ENCODE assay signal across 1 cellular context in the genomic region with DNA sequence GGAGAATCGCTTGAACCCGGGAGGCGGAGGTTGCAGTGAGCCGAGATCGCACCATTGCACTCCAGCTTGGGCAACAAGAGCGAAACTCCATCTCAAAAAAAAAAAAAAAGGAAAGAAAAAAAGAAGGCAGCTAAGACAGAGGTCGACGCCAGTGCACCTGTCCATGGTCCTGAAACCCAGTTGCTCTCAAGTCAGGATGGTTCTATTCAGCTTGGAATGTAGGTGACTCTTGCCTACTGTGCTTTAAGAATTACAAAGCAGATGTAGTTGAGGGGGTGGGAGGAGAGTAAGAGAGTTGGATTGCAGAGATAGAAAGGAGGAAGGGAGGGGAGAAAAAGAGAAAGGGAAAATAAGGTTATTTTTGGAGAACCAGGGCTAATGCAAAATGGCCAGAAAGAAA.
A peak's percentile ranks its signal among the peaks of the same experiment; 100 is the strongest.
TF ChIP-seq lines count a peak whose summit lies in the region.

No MANE protein-coding gene starts in this region.

TF ChIP-seq in GM12878, 131 proteins besides CTCF, POLR2A, EP300 and RAD21:
- TF ChIP-seq BCLAF1 (IDR thresholded peaks at IDR 0.05) (no peak), ZSCAN29 (IDR thresholded peaks at IDR 0.05) (no peak)
- TF ChIP-seq, protein P1, sequence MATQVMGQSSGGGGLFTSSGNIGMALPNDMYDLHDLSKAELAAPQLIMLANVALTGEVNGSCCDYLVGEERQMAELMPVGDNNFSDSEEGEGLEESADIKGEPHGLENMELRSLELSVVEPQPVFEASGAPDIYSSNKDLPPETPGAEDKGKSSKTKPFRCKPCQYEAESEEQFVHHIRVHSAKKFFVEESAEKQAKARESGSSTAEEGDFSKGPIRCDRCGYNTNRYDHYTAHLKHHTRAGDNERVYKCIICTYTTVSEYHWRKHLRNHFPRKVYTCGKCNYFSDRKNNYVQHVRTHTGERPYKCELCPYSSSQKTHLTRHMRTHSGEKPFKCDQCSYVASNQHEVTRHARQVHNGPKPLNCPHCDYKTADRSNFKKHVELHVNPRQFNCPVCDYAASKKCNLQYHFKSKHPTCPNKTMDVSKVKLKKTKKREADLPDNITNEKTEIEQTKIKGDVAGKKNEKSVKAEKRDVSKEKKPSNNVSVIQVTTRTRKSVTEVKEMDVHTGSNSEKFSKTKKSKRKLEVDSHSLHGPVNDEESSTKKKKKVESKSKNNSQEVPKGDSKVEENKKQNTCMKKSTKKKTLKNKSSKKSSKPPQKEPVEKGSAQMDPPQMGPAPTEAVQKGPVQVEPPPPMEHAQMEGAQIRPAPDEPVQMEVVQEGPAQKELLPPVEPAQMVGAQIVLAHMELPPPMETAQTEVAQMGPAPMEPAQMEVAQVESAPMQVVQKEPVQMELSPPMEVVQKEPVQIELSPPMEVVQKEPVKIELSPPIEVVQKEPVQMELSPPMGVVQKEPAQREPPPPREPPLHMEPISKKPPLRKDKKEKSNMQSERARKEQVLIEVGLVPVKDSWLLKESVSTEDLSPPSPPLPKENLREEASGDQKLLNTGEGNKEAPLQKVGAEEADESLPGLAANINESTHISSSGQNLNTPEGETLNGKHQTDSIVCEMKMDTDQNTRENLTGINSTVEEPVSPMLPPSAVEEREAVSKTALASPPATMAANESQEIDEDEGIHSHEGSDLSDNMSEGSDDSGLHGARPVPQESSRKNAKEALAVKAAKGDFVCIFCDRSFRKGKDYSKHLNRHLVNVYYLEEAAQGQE (IDR thresholded peaks at IDR 0.05; ENCODE audit: low read depth, low read length), result peak; percentile 77; the same call in 1 of the 2 replicates
